ENCODE assay signal across 2 cellular contexts in genomic region chr5:109350537-109351270, GRCh38.
TF ChIP-seq lines count a peak whose summit lies in the region.

No MANE protein-coding gene starts in this region.

TF ChIP-seq in IMR-90, 13 proteins besides CTCF, POLR2A, EP300 and RAD21:
- TF ChIP-seq CHD1 (IDR thresholded peaks at IDR 0.05; ENCODE audit: low read depth, low read length) = no peak
- no peak for TF ChIP-seq RFX5 (IDR thresholded peaks at IDR 0.05; ENCODE audit: low read depth, low read length)
- TF ChIP-seq CEBPB (IDR thresholded peaks at IDR 0.05; ENCODE audit: low read depth, low read length) = no peak
- no peak for TF ChIP-seq MAFK (IDR thresholded peaks at IDR 0.05; ENCODE audit: low read depth, low read length)
- TF ChIP-seq MXI1 (IDR thresholded peaks at IDR 0.05; ENCODE audit: borderline replicate concordance, low read depth, low read length) = no peak
- no peak for TF ChIP-seq USF2 (IDR thresholded peaks at IDR 0.05; ENCODE audit: low read depth, low read length)

TF ChIP-seq in K562, 482 proteins besides CTCF, POLR2A, EP300 and RAD21:
- TF ChIP-seq SIN3B (IDR thresholded peaks at IDR 0.05; ENCODE audit: low read depth) = no peak
- no peak for TF ChIP-seq ARID3A (IDR thresholded peaks at IDR 0.05; ENCODE audit: borderline replicate concordance, low read depth, low read length)
- no peak for TF ChIP-seq ZNF655 (CRISPR knock-in tag; IDR thresholded peaks at IDR 0.05)
- no peak for TF ChIP-seq NCOA4 (IDR thresholded peaks at IDR 0.05; ENCODE audit: partially characterized antibody)
- no peak for TF ChIP-seq GATA2 (CRISPR knock-in tag; IDR thresholded peaks at IDR 0.05)
- TF ChIP-seq FOXK1 (CRISPR knock-in tag; IDR thresholded peaks at IDR 0.05; ENCODE audit: borderline replicate concordance) = no peak
- no peak for TF ChIP-seq TFAM (CRISPR knock-in tag; conservative IDR thresholded peaks at IDR 0.05)
- peak; percentile 57 for TF ChIP-seq ZFP36 (IDR thresholded peaks at IDR 0.05; ENCODE audit: low read depth, low read length, partially characterized antibody)
- no peak for TF ChIP-seq ASH1L (IDR thresholded peaks at IDR 0.05; ENCODE audit: borderline replicate concordance, low read depth, partially characterized antibody)
- TF ChIP-seq SRSF7 (optimal IDR thresholded peaks at IDR 0.05; ENCODE audit: low read depth, low read length) = no peak
- TF ChIP-seq POLR2H (tag; IDR thresholded peaks at IDR 0.05; ENCODE audit: low read depth) = no peak
- TF ChIP-seq SMARCA5 (IDR thresholded peaks at IDR 0.05) = no peak
- TF ChIP-seq BCOR (IDR thresholded peaks at IDR 0.05) = peak; percentile 43; the same call in 1 of the 2 replicates
- no peak for TF ChIP-seq SRSF9 (IDR thresholded peaks at IDR 0.05; ENCODE audit: borderline replicate concordance, low read depth, low read length)
- TF ChIP-seq RBM25 (IDR thresholded peaks at IDR 0.05; ENCODE audit: low read depth, low read length, severe bottlenecking) = peak; percentile 95
- no peak for TF ChIP-seq ZNF280B (CRISPR knock-in tag; IDR thresholded peaks at IDR 0.05)
- TF ChIP-seq TRIM24 (IDR thresholded peaks at IDR 0.05) = no peak
- no peak for TF ChIP-seq IFI16 (CRISPR knock-in tag; IDR thresholded peaks at IDR 0.05)
- no peak for TF ChIP-seq ZNF644 (tag; IDR thresholded peaks at IDR 0.05; ENCODE audit: low read depth)
- no peak for TF ChIP-seq CCAR2 (IDR thresholded peaks at IDR 0.05; ENCODE audit: low read depth, low read length)
- TF ChIP-seq RNF2 (IDR thresholded peaks at IDR 0.05) = no peak
- no peak for TF ChIP-seq RBM34 (IDR thresholded peaks at IDR 0.05; ENCODE audit: borderline replicate concordance, insufficient read depth, low read length)
- no peak for TF ChIP-seq DDX20 (tag; IDR thresholded peaks at IDR 0.05; ENCODE audit: low read depth)
- TF ChIP-seq UBTF (IDR thresholded peaks at IDR 0.05; ENCODE audit: borderline replicate concordance in 1 of 2, low read depth in 2 of 2, low read length in 2 of 2) = no peak
- no peak for TF ChIP-seq RBM17 (IDR thresholded peaks at IDR 0.05; ENCODE audit: borderline replicate concordance, low read depth, low read length)
- no peak for TF ChIP-seq ZNF717 (CRISPR knock-in tag; IDR thresholded peaks at IDR 0.05)
